14 cellular contexts compared by ENCODE assay signal in the genomic region with DNA sequence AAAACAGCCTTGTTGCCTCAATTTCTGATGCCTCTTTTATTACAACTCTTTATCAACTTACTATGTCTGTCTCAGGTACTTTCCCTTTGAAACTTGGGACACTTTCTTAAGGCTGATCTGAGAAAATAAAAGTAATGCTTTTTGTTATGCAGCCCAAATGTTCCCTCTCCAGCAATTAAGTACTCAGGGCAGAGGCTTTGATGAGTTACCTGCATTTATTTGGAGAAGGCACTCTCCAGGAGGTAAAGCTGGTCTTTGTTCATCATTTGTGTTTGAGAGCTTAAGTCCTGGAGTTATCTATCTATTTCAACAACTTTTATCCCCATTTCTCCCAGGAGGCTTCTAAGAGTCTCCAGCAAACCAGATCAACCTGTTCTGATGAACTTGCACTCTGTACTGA.
"Had no signal": no experiment of that assay in that cellular context is flagged by ENCODE, and none has a peak within 500 bp of the region (broad histone marks: within the 10 kb centered on the region; RNA-seq: fewer than 3 reads in every experiment).

No MANE protein-coding gene starts in this region.

- H3K27me3 ChIP-seq: foreskin keratinocyte, pancreas, suprapubic skin, upper lobe of left lung had no signal

- H3K36me3 ChIP-seq: pancreas, suprapubic skin, upper lobe of left lung, WERI-Rb-1 had no signal

- H3K9me3 ChIP-seq: pancreas, upper lobe of left lung had no signal

- DNase-seq: activated CD4-positive, alpha-beta T cell treated with anti-CD3 and anti-CD28 coated beads for 48 hours; activated naive CD4-positive, alpha-beta T cell treated with anti-CD3 and anti-CD28 coated beads, Interleukin-2, amount 10 ng/mL, durations not matched to agents 7 days and 5 days; foreskin keratinocyte; head of caudate nucleus; kidney glomerular epithelial cell; pancreas; stimulated activated CD4-positive, alpha-beta T cell treated with anti-CD3 and anti-CD28 coated beads, Interleukin-4, amount 100 ng/mL, for 1 hour; stimulated activated CD8-positive, alpha-beta memory T cell treated with anti-CD3 and anti-CD28 coated beads, Interleukin-4, amount 100 ng/mL, for 48 hours; stimulated activated naive CD8-positive, alpha-beta T cell treated with anti-CD3 and anti-CD28 coated beads, Interleukin-15, Interleukin-2, amounts not matched to agents 100 U/mL and 50 U/mL, for 24 hours; T1000; upper lobe of left lung; WERI-Rb-1 had no signal

- H3K4me3 ChIP-seq: pancreas, suprapubic skin, upper lobe of left lung had no signal

- H3K27ac ChIP-seq: foreskin keratinocyte, pancreas, suprapubic skin, upper lobe of left lung, WERI-Rb-1 had no signal

- ATAC-seq: foreskin keratinocyte; pancreas; stimulated activated naive CD8-positive, alpha-beta T cell treated with anti-CD3 and anti-CD28 coated beads, Interleukin-15, Interleukin-2, amounts not matched to agents 100 U/mL and 50 U/mL, for 24 hours had no signal

- FAIRE-seq: colon, pancreas had no signal

- H3K4me1 ChIP-seq: foreskin keratinocyte, suprapubic skin, upper lobe of left lung had no signal
